ENCODE assay signal across 1 cellular context in the genomic region with DNA sequence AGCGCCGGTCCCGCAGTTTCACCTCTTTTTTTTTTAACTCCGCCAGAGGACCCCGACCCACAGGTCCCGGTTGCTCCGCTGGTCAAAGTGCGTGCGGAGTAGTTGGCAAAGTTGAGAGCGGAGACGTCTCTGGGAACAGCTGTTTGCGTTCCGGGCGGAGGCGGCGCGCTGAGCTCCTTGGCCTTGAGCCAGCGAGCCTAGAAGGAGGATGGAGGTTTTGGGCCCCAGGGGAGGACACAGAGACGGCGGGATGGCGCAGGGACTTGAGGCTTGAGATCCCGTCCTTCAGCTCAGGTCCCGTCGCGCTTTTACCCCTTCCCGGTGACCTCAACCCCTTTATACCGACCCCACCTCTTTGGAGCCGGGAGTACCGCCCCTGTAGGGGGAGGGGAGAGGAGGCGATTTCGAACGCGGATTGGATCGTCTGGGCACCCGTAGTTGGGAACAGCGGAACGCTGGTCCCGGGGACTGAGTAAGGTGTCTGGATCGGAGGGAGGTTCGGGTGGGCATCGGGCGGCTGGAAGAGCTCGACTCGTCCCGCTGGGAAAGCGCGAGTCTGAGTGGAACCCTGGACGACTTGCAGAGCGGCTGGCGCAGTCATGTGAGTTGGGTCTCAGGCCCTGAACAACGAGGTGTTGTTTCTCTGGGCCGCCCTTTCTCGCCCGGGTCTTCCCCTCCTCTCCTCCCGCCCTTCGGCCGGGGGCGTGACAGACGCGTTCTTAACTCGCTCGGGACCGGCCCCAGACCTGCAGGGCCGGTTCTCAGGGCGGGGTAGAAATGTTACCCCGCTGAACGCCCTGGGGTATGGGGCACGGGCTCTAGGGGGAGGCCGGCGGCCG.
TF ChIP-seq lines count a peak whose summit lies in the region.

A gene with protein sequence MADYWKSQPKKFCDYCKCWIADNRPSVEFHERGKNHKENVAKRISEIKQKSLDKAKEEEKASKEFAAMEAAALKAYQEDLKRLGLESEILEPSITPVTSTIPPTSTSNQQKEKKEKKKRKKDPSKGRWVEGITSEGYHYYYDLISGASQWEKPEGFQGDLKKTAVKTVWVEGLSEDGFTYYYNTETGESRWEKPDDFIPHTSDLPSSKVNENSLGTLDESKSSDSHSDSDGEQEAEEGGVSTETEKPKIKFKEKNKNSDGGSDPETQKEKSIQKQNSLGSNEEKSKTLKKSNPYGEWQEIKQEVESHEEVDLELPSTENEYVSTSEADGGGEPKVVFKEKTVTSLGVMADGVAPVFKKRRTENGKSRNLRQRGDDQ (plus strand): TSS at position 435 of the 839 bp plus-strand sequence. CDS start 165 bp downstream, at position 600.

TF ChIP-seq in A549, 52 proteins besides CTCF, POLR2A, EP300 and RAD21 (continued from another document):
- TF ChIP-seq MYC (IDR thresholded peaks at IDR 0.05; ENCODE audit: borderline replicate concordance, low read length) (0 out of 2 replicates have a peak, but pooled peaks have one; percentile 10), JUN (IDR thresholded peaks at IDR 0.05) (peak in 1 of 2 experiments; percentile 70; a peak in 3 of 5 replicates)
